Comparison of ENCODE assay signal across 10 cellular contexts in genomic region chr19:53865523-53865917, GRCh38. TPM values are rescaled to one million over a fixed set of nuclear protein-coding genes. Genes with fewer than 3 reads are reported as not detected.
A peak's percentile ranks its signal among the peaks of the same experiment; 100 is the strongest.
DNase-seq lines count a peak whose midpoint lies in the region; ATAC-seq and TF ChIP-seq lines count a peak whose summit lies in the region.
"Had no signal": no experiment of that assay in that cellular context is flagged by ENCODE, and none has a peak within 500 bp of the region (broad histone marks: within the 10 kb centered on the region; RNA-seq: fewer than 3 reads in every experiment).

No MANE protein-coding gene starts in this region.

- no TSS peak for BruUV-seq in PC-3 (replicated peaks; lab: Mats Ljungman, UMichigan)

- peaks cover 35% of the 10 kb centered on the region for H3K27me3 Mint-ChIP-seq in endothelial cell (ENCODE audit: unreplicated experiment)

- DNase-seq in BJ (ENCODE audit: low read depth) = no peak
- no peak for DNase-seq in PC-3
- no peak for DNase-seq in endothelial cell (ENCODE audit: low spot score)
- DNase-seq in cerebellum (ENCODE audit: low spot score) = no peak
- DNase-seq in NCI-H2029 treated with DMSO at 0.1 percent for 48 hours (lab: John Stamatoyannopoulos, UW) = no peak
- no peak for DNase-seq in left lobe of liver (ENCODE audit: low spot score)

- no peaks in the 10 kb centered on the region for H3K9me3 ChIP-seq in PC-3 (ENCODE audit: low read length)
- no peaks in the 10 kb centered on the region for H3K9me3 ChIP-seq in neuron (ENCODE audit: low read length)

- H2AFZ ChIP-seq in PC-3 (ENCODE audit: low read length) (no peak overlapping the region), neuron (ENCODE audit: low read depth, low read length) (peak overlapping the region; percentile 77)

- TF ChIP-seq CTCF in BJ (IDR thresholded peaks at IDR 0.05; ENCODE audit: insufficient read depth, low read depth, low read length) (no peak), PC-3 (conservative IDR thresholded peaks at IDR 0.05; ENCODE audit: low read depth, low read length) (no peak), endothelial cell (IDR thresholded peaks at IDR 0.05; ENCODE audit: unreplicated experiment) (no peak)

- no peaks in the 10 kb centered on the region for H3F3A ChIP-seq in PC-3 (ENCODE audit: low read length, unreplicated experiment)

- peaks cover 35% of the 10 kb centered on the region for H3K4me1 ChIP-seq in PC-3 (ENCODE audit: insufficient read depth, low read length)
- H3K4me1 ChIP-seq in neuron (ENCODE audit: insufficient read depth, low read length) = peaks cover 20% of the 10 kb centered on the region

- H3K4me3 Mint-ChIP-seq in endothelial cell (ENCODE audit: unreplicated experiment) = peak overlapping the region; percentile 76

- ATAC-seq in PC-3 (no peak), left lobe of liver (no peak), GM18858 (IDR thresholded peaks at IDR 0.05; ENCODE audit: unreplicated experiment) (no peak)

- intact Hi-C loops in PC-3 (cut with micrococcal nuclease) = no loop called here

- H3K36me3 ChIP-seq in BJ (ENCODE audit: control insufficient read depth, insufficient read depth, low read length) (peaks cover 2% of the 10 kb centered on the region; the same call in 1 of the 2 replicates), PC-3 (ENCODE audit: low read depth, low read length) (no peaks in the 10 kb centered on the region), neuron (ENCODE audit: insufficient read depth, low read length) (peaks cover 1% of the 10 kb centered on the region)

- no peaks in the 10 kb centered on the region for H4K20me1 ChIP-seq in PC-3 (ENCODE audit: low read length)

- H3K79me2 ChIP-seq in PC-3 (ENCODE audit: low read length) = peaks cover 25% of the 10 kb centered on the region

- H3K9ac ChIP-seq in PC-3 (ENCODE audit: low read length) = peak overlapping the region; percentile 83

- CTCF ChIA-PET in BJ (lab: Yijun Ruan, JAX) = interaction anchor here (1.0 to 1.8 kb wide), 3 partner anchors 21 to 158 kb away, joined by 3 to 9 read pairs (median 4); no protein-coding TSS in a partner anchor
- CTCF ChIA-PET in PC-3 (lab: Charles Lee) = interaction anchor here (1.0 kb wide), 3 partner anchors 115 to 166 kb away, joined by 3 to 8 read pairs (median 3); no protein-coding TSS in a partner anchor

- peak overlapping the region; percentile 88 for H3K27ac ChIP-seq in PC-3 (ENCODE audit: low read length)

- H3K36me3 Mint-ChIP-seq in endothelial cell (ENCODE audit: low read depth, unreplicated experiment) = peaks cover 8% of the 10 kb centered on the region

- H3K4me3 ChIP-seq in BJ (ENCODE audit: low read depth, low read length) (peak overlapping the region; percentile 56), PC-3 (ENCODE audit: low read length) (peak overlapping the region; percentile 52; the same call in 1 of the 2 replicates), neuron (ENCODE audit: low read length) (peak overlapping the region; percentile 77)

- H3K9me3 Mint-ChIP-seq in endothelial cell (ENCODE audit: unreplicated experiment) = no peaks in the 10 kb centered on the region

- peak overlapping the region; percentile 91 for H3K27ac Mint-ChIP-seq in endothelial cell (ENCODE audit: unreplicated experiment)

- peaks cover 13% of the 10 kb centered on the region for H3K4me1 Mint-ChIP-seq in endothelial cell (ENCODE audit: unreplicated experiment)

- no peaks in the 10 kb centered on the region for H3K27me3 ChIP-seq in BJ (ENCODE audit: control insufficient read depth, insufficient read depth, low read length)
- H3K27me3 ChIP-seq in PC-3 (ENCODE audit: low read length) = no peaks in the 10 kb centered on the region
- H3K27me3 ChIP-seq in neuron (ENCODE audit: insufficient read depth, low read length) = no peaks in the 10 kb centered on the region

- peak overlapping the region; percentile 87 for H3K4me2 ChIP-seq in PC-3 (ENCODE audit: low read length)

- no peaks in the 10 kb centered on the region for H3K9me2 ChIP-seq in PC-3 (replicated peaks; ENCODE audit: low read length)

- POLR2A ChIA-PET in BJ (lab: Charles Lee) = no interaction called here
- POLR2A ChIA-PET in PC-3 (lab: Charles Lee; ENCODE audit: unreplicated experiment) = interaction anchor here (0.6 to 1.0 kb wide), 3 partner anchors 19 to 159 kb away, joined by 3 to 4 read pairs (median 4); no protein-coding TSS in a partner anchor

RNA-seq across cellular contexts. Expression of gene MYADM, which starts 2.2 kb away (rescaled TPM):
- polyA plus RNA-seq in BJ (2011; rRNA removed) = 92.9 and 134 TPM in 2 replicates
- polyA minus RNA-seq in BJ (2011; rRNA and poly(A)+ RNA removed) = 92.6 and 170 TPM in 2 replicates
- 58.9 and 63.5 TPM in 2 replicates for total RNA-seq in PC-3 (2014; rRNA removed)
- 123 TPM for total RNA-seq in endothelial cell (ENCODE audit: unreplicated experiment)
- 4.7 TPM for total RNA-seq in cerebellum
- total RNA-seq in left lobe of liver = 15.2 TPM

RNA-seq across cellular contexts. Expression of gene PRKCG, which starts 16.5 kb away (rescaled TPM):
- polyA plus RNA-seq in BJ (2011; rRNA removed) = not detected in 2 replicates
- not detected in 2 replicates for polyA minus RNA-seq in BJ (2011; rRNA and poly(A)+ RNA removed)
- total RNA-seq in PC-3 (2014; rRNA removed) (1.5 TPM in 1 of 2 replicates, not detected in the other), endothelial cell (ENCODE audit: unreplicated experiment) (0.92 TPM), cerebellum (1.7 TPM), left lobe of liver (0.08 TPM)
- total RNA-seq: HT1080, lung microvascular endothelial cell had no signal

RNA-seq across cellular contexts. Expression of gene NLRP12, which starts 41.4 kb away (rescaled TPM):
- polyA plus RNA-seq in BJ (2011; rRNA removed) = not detected in 2 replicates
- polyA minus RNA-seq in BJ (2011; rRNA and poly(A)+ RNA removed) = 0.09 TPM in 1 of 2 replicates, not detected in the other
- total RNA-seq in PC-3 (2014; rRNA removed) (0.12 TPM in 1 of 2 replicates, not detected in the other), endothelial cell (ENCODE audit: unreplicated experiment) (2.1 TPM), cerebellum (0.27 TPM), left lobe of liver (0.28 TPM)
- total RNA-seq: HT1080 had no signal

RNA-seq across cellular contexts. Expression of gene CACNG7, which starts 43.6 kb away (rescaled TPM):
- 0.50 and 0.90 TPM in 2 replicates for polyA plus RNA-seq in BJ (2011; rRNA removed)
- 0.09 TPM in 1 of 2 replicates, not detected in the other for polyA minus RNA-seq in BJ (2011; rRNA and poly(A)+ RNA removed)
- total RNA-seq in PC-3 (2014; rRNA removed) = not detected in 2 replicates
- total RNA-seq in endothelial cell (ENCODE audit: unreplicated experiment) = 0.51 TPM
- 14.0 TPM for total RNA-seq in cerebellum
- not detected for total RNA-seq in left lobe of liver
- total RNA-seq: HT1080, lung microvascular endothelial cell had no signal
